Comparison of ENCODE assay signal across 8 cellular contexts in genomic region chr19:36008336-36008978, GRCh38. TPM values are rescaled to one million over a fixed set of nuclear protein-coding genes. Genes with fewer than 3 reads are reported as not detected.
DNase-seq lines count a peak whose midpoint lies in the region; ATAC-seq, FAIRE-seq and TF ChIP-seq lines count a peak whose summit lies in the region.

Gene SYNE4, minus strand, starts transcription at chr19:36008813. Its CDS starts 132 bp downstream, at chr19:36008681.

- peak within 1 kb of the TSS; percentile 59 for H3K4me2 ChIP-seq in fibroblast of lung (ENCODE audit: extremely low read depth, insufficient read depth, low read length)

- H3K27me3 ChIP-seq in fibroblast of lung (ENCODE audit: control insufficient read depth, insufficient read depth, low read length) (no peaks in the 10 kb centered on the region), psoas muscle (ENCODE audit: insufficient read depth in 3 of 3, low read length in 2 of 3) (peaks cover 0 to 2% (median 0%) of the 10 kb centered on the region in 3 donors)

- DNase-seq in RWPE1 (ENCODE audit: low spot score) (no peak), fibroblast of lung (ENCODE audit: low read depth in 2 of 2) (no peak), psoas muscle (no peak), HTR-8/SVneo (ENCODE audit: insufficient read length, low spot score) (no peak)
- DNase-seq in activated CD4-positive, alpha-beta T cell treated with anti-CD3 and anti-CD28 coated beads for 1 hour, result no peak
- no peak for DNase-seq in activated CD4-positive, CD25-positive, alpha-beta regulatory T cell (lab: John Stamatoyannopoulos, UW)

- WGBS in psoas muscle, 3 donors, result 45 to 51% (median 50%) methylated on average over 19 of the region's 19 CpGs

- H3K9me3 ChIP-seq in fibroblast of lung (ENCODE audit: control insufficient read depth, insufficient read depth, low read depth, low read length) (no peaks in the 10 kb centered on the region), psoas muscle (no peaks in the 10 kb centered on the region)

- peak within 1 kb of the TSS; percentile 65 for H3K27ac ChIP-seq in RWPE1
- H3K27ac ChIP-seq in fibroblast of lung (ENCODE audit: insufficient read depth, low read length), result no peak within 1 kb of the TSS
- H3K27ac ChIP-seq in psoas muscle, result no peak within 1 kb of the TSS

- peak within 1 kb of the TSS; percentile 35 for H3K4me3 ChIP-seq in GM12875 (ENCODE audit: low read depth, low read length)
- H3K4me3 ChIP-seq in fibroblast of lung (replicated peaks in 1 of 4; ENCODE audit: control extremely low read depth in 1 of 4, insufficient read depth in 1 of 4, low read depth in 3 of 4, low read length in 4 of 4), result peak within 1 kb of the TSS; percentile 15 to 51 (median 29)
- peak within 1 kb of the TSS; percentile 49 for H3K4me3 ChIP-seq in psoas muscle

- FAIRE-seq in HTR-8/SVneo (lab: Jason Lieb, UNC), result no peak

- intact Hi-C loops in psoas muscle (cut with DNase I), result no loop called here

- CTCF ChIA-PET in RWPE1 (lab: Yijun Ruan, JAX), result interaction anchor here (0.5 to 2.4 kb wide), 2 partner anchors 12 to 136 kb away, joined by 6 to 8 read pairs; no protein-coding TSS in a partner anchor

- H3K4me1 ChIP-seq in fibroblast of lung (ENCODE audit: control insufficient read depth, extremely low read depth, insufficient read depth, low read length), result peaks cover 6% of the 10 kb centered on the region
- H3K4me1 ChIP-seq in psoas muscle, result peaks cover 4% of the 10 kb centered on the region

- H4K20me1 ChIP-seq in fibroblast of lung (ENCODE audit: control insufficient read depth, extremely low read depth, insufficient read depth, low read length), result no peaks in the 10 kb centered on the region

- peak in 1 of 4 donors; percentile 7 for ATAC-seq in psoas muscle
- ATAC-seq in GM21528 (IDR thresholded peaks at IDR 0.05; ENCODE audit: low FRiP score, unreplicated experiment), result no peak

- peak within 1 kb of the TSS; percentile 41 for H2AFZ ChIP-seq in fibroblast of lung (ENCODE audit: low read length)

- peaks cover 4% of the 10 kb centered on the region for H3K79me2 ChIP-seq in fibroblast of lung (ENCODE audit: control insufficient read depth, insufficient read depth, low read length)

- H3K9ac ChIP-seq in fibroblast of lung (ENCODE audit: insufficient read depth, low read length), result peak within 1 kb of the TSS; percentile 46

- H3K36me3 ChIP-seq in fibroblast of lung (ENCODE audit: control insufficient read depth, insufficient read depth, low read length) (no peaks in the 10 kb centered on the region), psoas muscle (ENCODE audit: insufficient read depth in 1 of 2, low read depth in 1 of 2) (peaks cover 0 to 2% of the 10 kb centered on the region in 2 donors)

- TF ChIP-seq CTCF in GM12875 (IDR thresholded peaks at IDR 0.05; ENCODE audit: borderline replicate concordance, insufficient read depth, low read depth, low read length) (no peak), RWPE1 (conservative IDR thresholded peaks at IDR 0.05; ENCODE audit: low read depth) (no peak), fibroblast of lung (conservative IDR thresholded peaks at IDR 0.05 in 1 of 2, IDR thresholded peaks at IDR 0.05 in 1 of 2; ENCODE audit: low read depth in 1 of 2, low read length in 2 of 2) (no peak), psoas muscle (IDR thresholded peaks at IDR 0.05) (no peak)

- POLR2A ChIA-PET in RWPE1 (lab: Yijun Ruan, JAX; ENCODE audit: low non-redundant PET), result interaction anchor here (0.5 to 0.6 kb wide), 3 partner anchors 21 to 46 kb away, joined by 3 to 12 read pairs (median 3); partner anchors contain the start of gene THAP8

RNA-seq across cellular contexts. Expression of gene SYNE4, which starts in this region (rescaled TPM):
- total RNA-seq in fibroblast of lung (under 0.01 and 0.17 TPM in 2 replicates), psoas muscle (under 1 TPM in 2 of 4 donors, not detected in 2; 0.23 to 0.24 TPM)
- polyA plus RNA-seq in fibroblast of lung (0.07 and 0.12 TPM in 2 replicates), psoas muscle (under 1 TPM in 2 of 3 donors, not detected in 1; 0.21 to 0.25 TPM)
- polyA plus RNA-seq in fibroblast of lung (2012), result 0.13 TPM in 1 of 2 replicates, not detected in the other
- polyA minus RNA-seq in fibroblast of lung (ENCODE audit: low replicate concordance), result not detected in 2 replicates
